12 cellular contexts compared by ENCODE assay signal in the genomic region with DNA sequence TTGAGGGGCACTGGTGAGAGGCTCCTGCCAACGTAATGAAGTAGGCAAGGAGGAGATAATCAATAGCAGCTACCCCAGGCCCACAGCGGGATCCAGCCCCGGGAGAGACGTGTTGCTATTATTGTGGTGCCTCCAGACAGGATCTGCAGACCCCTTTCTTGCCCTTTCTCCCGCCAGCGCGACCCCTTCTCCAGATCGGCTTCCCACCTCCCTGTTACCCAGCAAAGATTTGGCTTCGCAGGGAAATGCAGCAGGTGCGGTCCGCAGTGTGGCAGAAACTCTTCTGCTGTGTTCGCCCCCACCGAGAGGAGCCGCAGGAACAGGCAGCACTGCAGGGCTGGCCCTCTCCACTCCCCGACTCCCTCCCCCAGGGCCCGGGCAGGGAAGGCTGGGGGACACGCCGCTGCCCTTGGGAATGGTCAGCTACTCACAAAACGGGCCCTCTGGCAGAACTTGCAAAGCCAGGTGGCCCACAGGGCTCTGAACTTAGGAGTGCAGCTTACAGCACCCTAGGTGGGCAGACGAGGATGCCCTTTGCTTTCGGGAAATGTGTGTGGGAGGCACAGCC. TPM values are rescaled to one million over a fixed set of nuclear protein-coding genes. Genes with fewer than 3 reads are reported as not detected.
DNase-seq lines count a peak whose midpoint lies in the region; ATAC-seq and TF ChIP-seq lines count a peak whose summit lies in the region.
"Had no signal": no experiment of that assay in that cellular context is flagged by ENCODE, and none has a peak within 500 bp of the region (broad histone marks: within the 10 kb centered on the region; RNA-seq: fewer than 3 reads in every experiment).

No MANE protein-coding gene starts in this region.

- H3K27ac Mint-ChIP-seq in T-helper 17 cell = no peak overlapping the region

- H3K36me3 Mint-ChIP-seq in T-helper 17 cell (ENCODE audit: low read depth) = peaks cover 3% of the 10 kb centered on the region

- no peaks in the 10 kb centered on the region for H3K36me3 ChIP-seq in right atrium auricular region
- H3K36me3 ChIP-seq in psoas muscle (ENCODE audit: insufficient read depth in 1 of 2, low read depth in 1 of 2) = no peaks in the 10 kb centered on the region

- no peak overlapping the region for H3K27ac ChIP-seq in right atrium auricular region
- H3K27ac ChIP-seq in psoas muscle = no peak overlapping the region

- H3K4me1 ChIP-seq in right atrium auricular region (peaks cover 0 to 29% of the 10 kb centered on the region in 2 donors), psoas muscle (peaks cover 5% of the 10 kb centered on the region)

- no peak for TF ChIP-seq CTCF in right atrium auricular region (IDR thresholded peaks at IDR 0.05)
- no peak for TF ChIP-seq CTCF in psoas muscle (IDR thresholded peaks at IDR 0.05)

- H3K9me3 ChIP-seq in T-helper 17 cell (ENCODE audit: control insufficient read depth, low read length, poor library complexity, severe bottlenecking) (no peaks in the 10 kb centered on the region), right atrium auricular region (no peaks in the 10 kb centered on the region), psoas muscle (no peaks in the 10 kb centered on the region)

- ATAC-seq in T-helper 17 cell = no peak
- no peak for ATAC-seq in psoas muscle
- no peak for ATAC-seq in GM21447 (IDR thresholded peaks at IDR 0.05; ENCODE audit: unreplicated experiment)
- ATAC-seq in HG03565 (IDR thresholded peaks at IDR 0.05; ENCODE audit: unreplicated experiment) = no peak
- no peak for ATAC-seq in HG03460 (IDR thresholded peaks at IDR 0.05; ENCODE audit: unreplicated experiment)

- intact Hi-C loops in psoas muscle (cut with DNase I) = no loop called here

- H3K4me3 Mint-ChIP-seq in T-helper 17 cell = peak overlapping the region; percentile 84

- H3K4me3 ChIP-seq in right atrium auricular region (peak overlapping the region; percentile 46 to 63), psoas muscle (peak overlapping the region; percentile 68)

- H3K4me1 Mint-ChIP-seq in T-helper 17 cell = peaks cover 27% of the 10 kb centered on the region

- peaks cover 59% of the 10 kb centered on the region for H3K27me3 Mint-ChIP-seq in T-helper 17 cell

- DNase-seq in ELF-1 (ENCODE audit: low read depth, low spot score) (peak; percentile 18), T-helper 17 cell (no peak), right atrium auricular region (ENCODE audit: low spot score) (no peak), psoas muscle (no peak), NCI-H2081 (lab: John Stamatoyannopoulos, UW) (no peak)
- DNase-seq: cortex of kidney, GF-D8, OCI-M1 had no signal

- WGBS in psoas muscle, 3 donors = 7 to 10% (median 8%) methylated on average over 19 to 21 of the region's 21 CpGs

- H3K27me3 ChIP-seq in right atrium auricular region (peaks cover 0 to 6% of the 10 kb centered on the region in 2 donors), psoas muscle (ENCODE audit: insufficient read depth in 3 of 3, low read length in 2 of 3) (peaks cover 0 to 70% (median 7%) of the 10 kb centered on the region in 3 donors)

RNA-seq across cellular contexts. Expression of gene KCNA2, which starts 1.6 kb away (rescaled TPM):
- total RNA-seq in T-helper 17 cell (1 to 10 TPM; 3.1 to 3.9 TPM), right atrium auricular region (under 1 TPM; 0.28 to 0.78 TPM), psoas muscle (1 to 10 TPM in 1 of 4 donors, under 1 TPM in 3; 0.05 to 1.1 (median 0.64) TPM)
- under 1 TPM; 0.06 to 0.43 (median 0.14) TPM for polyA plus RNA-seq in psoas muscle
- total RNA-seq: LHCN-M2 had no signal
